ENCODE assay signal across 13 cellular contexts in genomic region chr2:18690342-18690741, GRCh38.
A peak's percentile ranks its signal among the peaks of the same experiment; 100 is the strongest.
DNase-seq lines count a peak whose midpoint lies in the region; ATAC-seq, FAIRE-seq and TF ChIP-seq lines count a peak whose summit lies in the region.
"Had no signal": no experiment of that assay in that cellular context is flagged by ENCODE, and none has a peak within 500 bp of the region (broad histone marks: within the 10 kb centered on the region; RNA-seq: fewer than 3 reads in every experiment).

No MANE protein-coding gene starts in this region.

- no peak overlapping the region for H3K4me3 ChIP-seq in HepG2 (replicated peaks in 1 of 3; ENCODE audit: insufficient read depth in 1 of 3, low read depth in 2 of 3, low read length in 3 of 3)
- H3K4me3 ChIP-seq in right lobe of liver, result no peak overlapping the region
- H3K4me3 ChIP-seq in OCI-LY7 (ENCODE audit: low read depth, low read length, poor library complexity, severe bottlenecking), result no peak overlapping the region
- no peak overlapping the region for H3K4me3 ChIP-seq in fibroblast of the aortic adventitia (ENCODE audit: low read depth, low read length)

- H3K9me2 ChIP-seq in OCI-LY7 (ENCODE audit: insufficient read depth, low read length), result no peaks in the 10 kb centered on the region

- TF ChIP-seq CTCF in HepG2 (CRISPR knock-in tag; IDR thresholded peaks at IDR 0.05) (peak; percentile 48), right lobe of liver (IDR thresholded peaks at IDR 0.05) (no peak), OCI-LY7 (conservative IDR thresholded peaks at IDR 0.05; ENCODE audit: low read length) (peak; percentile 46; the same call in 1 of the 2 replicates), fibroblast of the aortic adventitia (IDR thresholded peaks at IDR 0.05; ENCODE audit: insufficient read depth, low read length) (peak; percentile 14)

- intact Hi-C loops in HepG2 (cut with micrococcal nuclease; ENCODE audit: unreplicated experiment), result no loop called here
- intact Hi-C loops in right lobe of liver (cut with DNase I), result no loop called here
- intact Hi-C loops in OCI-LY7 (cut with micrococcal nuclease; ENCODE audit: unreplicated experiment), result no loop called here

- H4K20me1 ChIP-seq in HepG2 (ENCODE audit: insufficient read depth, low read length), result no peaks in the 10 kb centered on the region
- H4K20me1 ChIP-seq in OCI-LY7 (ENCODE audit: insufficient read depth, low read length), result no peaks in the 10 kb centered on the region

- TF ChIP-seq POLR2A in HepG2 (IDR thresholded peaks at IDR 0.05; ENCODE audit: insufficient read depth in 1 of 2, low read depth in 2 of 2, low read length in 2 of 2) (no peak), right lobe of liver (IDR thresholded peaks at IDR 0.05) (no peak)

- H3K27ac ChIP-seq in HepG2 (ENCODE audit: extremely low read length, insufficient read depth, low read length) (no peak overlapping the region), right lobe of liver (no peak overlapping the region), OCI-LY7 (ENCODE audit: low read depth, low read length, poor library complexity, severe bottlenecking) (no peak overlapping the region)

- no peaks in the 10 kb centered on the region for H3K4me1 ChIP-seq in HepG2 (ENCODE audit: insufficient read depth, low read length)
- no peaks in the 10 kb centered on the region for H3K4me1 ChIP-seq in right lobe of liver
- H3K4me1 ChIP-seq in OCI-LY7 (ENCODE audit: insufficient read depth, low read length, poor library complexity, severe bottlenecking), result no peaks in the 10 kb centered on the region

- no peak overlapping the region for H3K4me2 ChIP-seq in HepG2 (ENCODE audit: low read depth, low read length)
- H3K4me2 ChIP-seq in OCI-LY7 (ENCODE audit: low read length), result no peak overlapping the region

- H3K9me3 ChIP-seq in HepG2 (ENCODE audit: low read length) (no peaks in the 10 kb centered on the region), right lobe of liver (no peaks in the 10 kb centered on the region), OCI-LY7 (ENCODE audit: low read length) (no peaks in the 10 kb centered on the region)

- no peaks in the 10 kb centered on the region for H3K27me3 ChIP-seq in HepG2 (ENCODE audit: control insufficient read depth in 1 of 2, insufficient read depth in 2 of 2, low read length in 2 of 2)
- no peaks in the 10 kb centered on the region for H3K27me3 ChIP-seq in right lobe of liver

- no peak overlapping the region for H3K9ac ChIP-seq in HepG2 (ENCODE audit: insufficient read depth, low read depth, low read length)

- CTCF ChIA-PET in HepG2 (lab: Yijun Ruan, JAX; ENCODE audit: low intra/inter-chr PET ratio, low total read pairs), result no interaction called here
- CTCF ChIA-PET in OCI-LY7 (lab: Charles Lee; ENCODE audit: unreplicated experiment), result no interaction called here

- H3K36me3 ChIP-seq in HepG2 (replicated peaks in 1 of 2; ENCODE audit: control insufficient read depth in 1 of 2, insufficient read depth in 2 of 2, low read length in 2 of 2) (no peaks in the 10 kb centered on the region), right lobe of liver (no peaks in the 10 kb centered on the region), OCI-LY7 (ENCODE audit: insufficient read depth, low read length) (no peaks in the 10 kb centered on the region)

- H3K79me2 ChIP-seq in HepG2 (ENCODE audit: insufficient read depth, low read length) (no peaks in the 10 kb centered on the region), OCI-LY7 (ENCODE audit: insufficient read depth, low read depth, low read length) (no peaks in the 10 kb centered on the region)

- no peak for TF ChIP-seq RAD21 in HepG2 (CRISPR knock-in tag; IDR thresholded peaks at IDR 0.05)

- POLR2A ChIA-PET in HepG2 (lab: Yijun Ruan, JAX), result no interaction called here
- POLR2A ChIA-PET in OCI-LY7 (lab: Charles Lee), result no interaction called here

- ATAC-seq in HepG2 (peak; percentile 52; the same call in 2 of the 3 replicates), right lobe of liver (no peak), GM19452 (IDR thresholded peaks at IDR 0.05; ENCODE audit: unreplicated experiment) (no peak), GM19035 (IDR thresholded peaks at IDR 0.05; ENCODE audit: unreplicated experiment) (no peak)
- ATAC-seq: stimulated activated naive CD8-positive, alpha-beta T cell treated with anti-CD3 and anti-CD28 coated beads, Interleukin-15, amount 100 ng/mL, for 72 hours had no signal

- in situ Hi-C loops in HepG2 (cut with HindIII; ENCODE audit: extremely low pct_ligation_motif_present, low pct_unique_long_range_greater_than_20kb), result no loop called here

- DNase-seq in HepG2 (ENCODE audit: low spot score), result no peak
- no peak for DNase-seq in right lobe of liver
- DNase-seq in OCI-LY7 (ENCODE audit: low spot score), result peak; percentile 2
- DNase-seq in fibroblast of the aortic adventitia (ENCODE audit: low read depth), result no peak
- no peak for DNase-seq in NCI-H1048 (lab: John Stamatoyannopoulos, UW)
- no peak for DNase-seq in activated CD4-positive, CD25-positive, alpha-beta regulatory T cell treated with anti-CD3 and anti-CD28 coated beads, Interleukin-2, amount 50 U/mL, for 72 hours
- DNase-seq: activated T-cell treated with anti-CD3 and anti-CD28 coated beads, Interleukin-2, amount 50 U/mL, for 24 hours; aorta; NCI-H1092; SHP77 treated with DMSO at 0.1 percent for 48 hours; stimulated activated naive CD8-positive, alpha-beta T cell treated with anti-CD3 and anti-CD28 coated beads, Interleukin-15, amount 100 ng/mL, for 72 hours had no signal

- TF ChIP-seq EP300 in HepG2 (IDR thresholded peaks at IDR 0.05; ENCODE audit: low read depth in 2 of 2, low read length in 2 of 2) (no peak), HepG2 (CRISPR knock-in tag; IDR thresholded peaks at IDR 0.05; ENCODE audit: borderline replicate concordance) (no peak)

- 80% methylated on average over 6 of the region's 6 CpGs for WGBS in HepG2 (ENCODE audit: low lambda C conversion rate)
- no CpG with 5 or more reads among the region's 6 CpGs for WGBS in right lobe of liver (ENCODE audit: insufficient coverage, low coverage, low lambda C conversion rate, missing lambda C conversion rate)

- no peak for FAIRE-seq in HepG2 (lab: Jason Lieb, UNC)

- BruUV-seq in HepG2 (replicated peaks; lab: Mats Ljungman, UMichigan) (no TSS peak), OCI-LY7 (replicated peaks; lab: Mats Ljungman, UMichigan) (no TSS peak)

- H2AFZ ChIP-seq in HepG2 (ENCODE audit: low read length), result no peak overlapping the region
- H2AFZ ChIP-seq in OCI-LY7 (ENCODE audit: low read length), result no peak overlapping the region

TF ChIP-seq in HepG2, 621 proteins besides CTCF, POLR2A, EP300 and RAD21:
- TF ChIP-seq IKZF4 (CRISPR knock-in tag; IDR thresholded peaks at IDR 0.05; ENCODE audit: borderline replicate concordance, low read depth, not compliant biosample characterization), result no peak
- TF ChIP-seq STAG1 (CRISPR knock-in tag; IDR thresholded peaks at IDR 0.05), result peak; percentile 38
- TF ChIP-seq ZNF839 (CRISPR knock-in tag; IDR thresholded peaks at IDR 0.05; ENCODE audit: borderline replicate concordance), result no peak

Comparison
In these comparisons a context has a peak if more than half of its experiments do, and no peak if none do; other contexts are left out.
1. CTCF ChIP-seq: peak in HepG2 (single experiment), OCI-LY7 (single experiment) and fibroblast of the aortic adventitia (single experiment); none in right lobe of liver (0 of 4).